25 cellular contexts compared by ENCODE assay signal in genomic region chr2:202306034-202306433, GRCh38.
"Had no signal": no experiment of that assay in that cellular context is flagged by ENCODE, and none has a peak within 500 bp of the region (broad histone marks: within the 10 kb centered on the region; RNA-seq: fewer than 3 reads in every experiment).

No MANE protein-coding gene starts in this region.

- H2AFZ ChIP-seq: hepatocyte had no signal

- H3K27ac ChIP-seq: breast epithelium, colonic mucosa, gastroesophageal sphincter, hepatocyte, left ventricle myocardium inferior, ovary, skin epidermis, thoracic aorta, WERI-Rb-1 had no signal

- ATAC-seq: activated CD8-positive, alpha-beta T cell treated with anti-CD3 and anti-CD28 coated beads, Interleukin-2, amount 10 ng/mL, durations not matched to agents 7 days and 5 days; gastroesophageal sphincter; sciatic nerve had no signal

- H3K4me3 Mint-ChIP-seq: activated CD8-positive, alpha-beta T cell treated with anti-CD3 and anti-CD28 coated beads, Interleukin-2, amount 10 ng/mL, durations not matched to agents 7 days and 5 days; stimulated activated naive CD8-positive, alpha-beta T cell treated with anti-CD3 and anti-CD28 coated beads, Interleukin-15, Interleukin-2, amounts not matched to agents 100 ng/mL and 50 ng/mL, for 24 hours; T-helper 1 cell treated with Interleukin-12 subunit alpha and Interleukin-12 subunit beta and Interleukin-4 antibody, amounts not matched to agents 30 μg/mL and 1 μg/mL, for 36 hours had no signal

- H3K27me3 ChIP-seq: breast epithelium, colonic mucosa, gastroesophageal sphincter, hepatocyte, ovary had no signal

- H3K79me2 ChIP-seq: hepatocyte had no signal

- H3K9me3 Mint-ChIP-seq: activated naive CD4-positive, alpha-beta T cell treated with anti-CD3 and anti-CD28 coated beads, Interleukin-2, amount 50 U/mL, for 72 hours; stimulated activated naive CD8-positive, alpha-beta T cell treated with anti-CD3 and anti-CD28 coated beads, Interleukin-15, Interleukin-2, amounts not matched to agents 100 ng/mL and 50 ng/mL, for 24 hours; T-helper 1 cell treated with Interleukin-12 subunit alpha and Interleukin-12 subunit beta and Interleukin-4 antibody, amounts not matched to agents 30 μg/mL and 1 μg/mL, for 36 hours had no signal

- H3K4me3 ChIP-seq: breast epithelium, colonic mucosa, gastroesophageal sphincter, hepatocyte, left ventricle myocardium inferior, lung, ovary, skin epidermis, thoracic aorta had no signal

- H3K36me3 ChIP-seq: colonic mucosa, ovary had no signal

- H3K4me2 ChIP-seq: hepatocyte had no signal

- H3K27me3 Mint-ChIP-seq: progenitor cell of endocrine pancreas; stimulated activated naive CD8-positive, alpha-beta T cell treated with anti-CD3 and anti-CD28 coated beads, Interleukin-15, Interleukin-2, amounts not matched to agents 100 ng/mL and 50 ng/mL, for 24 hours had no signal

- DNase-seq: activated CD8-positive, alpha-beta T cell treated with anti-CD3 and anti-CD28 coated beads, Interleukin-2, amount 10 ng/mL, durations not matched to agents 7 days and 5 days; activated naive CD4-positive, alpha-beta T cell; central memory CD4-positive, alpha-beta T cell; colonic mucosa; effector CD8-positive, alpha-beta T cell; islet precursor cell; left ventricle myocardium inferior; ovary; stimulated activated CD4-positive, alpha-beta T cell treated with anti-CD3 and anti-CD28 coated beads, Interleukin-12 subunit alpha, Interleukin-12 subunit beta, amount 100 ng/mL, for 4 hours; stimulated activated CD4-positive, alpha-beta T cell treated with anti-CD3 and anti-CD28 coated beads, Interleukin-4, amount 100 ng/mL, for 1 hour; SW 1271; T1000; trophoblast cell; WERI-Rb-1 had no signal

- H3K4me1 ChIP-seq: breast epithelium, colonic mucosa, gastroesophageal sphincter, left ventricle myocardium inferior had no signal

- H3K27ac Mint-ChIP-seq: activated CD8-positive, alpha-beta T cell treated with anti-CD3 and anti-CD28 coated beads, Interleukin-2, amount 10 ng/mL, durations not matched to agents 7 days and 5 days; progenitor cell of endocrine pancreas; stimulated activated naive CD8-positive, alpha-beta T cell treated with anti-CD3 and anti-CD28 coated beads, Interleukin-15, Interleukin-2, amounts not matched to agents 100 ng/mL and 50 ng/mL, for 24 hours; T-helper 1 cell treated with Interleukin-12 subunit alpha and Interleukin-12 subunit beta and Interleukin-4 antibody, amounts not matched to agents 30 μg/mL and 1 μg/mL, for 36 hours had no signal
